ENCODE assay signal across 1 cellular context in genomic region chr2:73255007-73255644, GRCh38.
TF ChIP-seq lines count a peak whose summit lies in the region.

No MANE protein-coding gene starts in this region.

TF ChIP-seq in HepG2, 621 proteins besides CTCF, POLR2A, EP300 and RAD21 (continued from another document and continues in another):
- TF ChIP-seq ZNF563 (CRISPR knock-in tag; IDR thresholded peaks at IDR 0.05) (no peak), ELF4 (CRISPR knock-in tag; IDR thresholded peaks at IDR 0.05; ENCODE audit: borderline replicate concordance) (no peak), GMEB2 (CRISPR knock-in tag; IDR thresholded peaks at IDR 0.05; ENCODE audit: low read depth) (no peak), STAG1 (CRISPR knock-in tag; IDR thresholded peaks at IDR 0.05) (no peak), RBM22 (optimal IDR thresholded peaks at IDR 0.05; ENCODE audit: low read length) (peak; percentile 10), SOX5 (CRISPR knock-in tag; IDR thresholded peaks at IDR 0.05; ENCODE audit: borderline replicate concordance) (no peak), BORCS8-MEF2B (CRISPR knock-in tag; IDR thresholded peaks at IDR 0.05) (no peak), NBN (conservative IDR thresholded peaks at IDR 0.05) (no peak), GRHL1 (CRISPR knock-in tag; conservative IDR thresholded peaks at IDR 0.05) (no peak), TEAD2 (CRISPR knock-in tag; IDR thresholded peaks at IDR 0.05) (no peak), PAX8 (CRISPR knock-in tag; IDR thresholded peaks at IDR 0.05; ENCODE audit: borderline replicate concordance) (no peak), JUND (CRISPR knock-in tag; IDR thresholded peaks at IDR 0.05) (0 out of 2 replicates have a peak, but pooled peaks have one; percentile 17), HES4 (CRISPR knock-in tag; IDR thresholded peaks at IDR 0.05; ENCODE audit: borderline replicate concordance) (no peak), SMAD9 (CRISPR knock-in tag; IDR thresholded peaks at IDR 0.05) (no peak), DZIP1 (CRISPR knock-in tag; IDR thresholded peaks at IDR 0.05) (0 out of 2 replicates have a peak, but pooled peaks have one; percentile 46), HNF1A (IDR thresholded peaks at IDR 0.05; ENCODE audit: low read depth) (no peak), HNF1A (CRISPR knock-in tag; IDR thresholded peaks at IDR 0.05; ENCODE audit: borderline replicate concordance) (no peak), ZNF749 (CRISPR knock-in tag; IDR thresholded peaks at IDR 0.05; ENCODE audit: borderline replicate concordance) (no peak), ZBTB38 (CRISPR knock-in tag; IDR thresholded peaks at IDR 0.05) (no peak), EEA1 (CRISPR knock-in tag; IDR thresholded peaks at IDR 0.05; ENCODE audit: borderline replicate concordance) (no peak), AKAP8 (CRISPR knock-in tag; IDR thresholded peaks at IDR 0.05) (peak; percentile 57; the same call in 1 of the 2 replicates), SP5 (CRISPR knock-in tag; IDR thresholded peaks at IDR 0.05; ENCODE audit: borderline replicate concordance, low read depth) (no peak), SAFB2 (CRISPR knock-in tag; IDR thresholded peaks at IDR 0.05; ENCODE audit: borderline replicate concordance, low read depth) (no peak), ZNF788 (CRISPR knock-in tag; IDR thresholded peaks at IDR 0.05; ENCODE audit: borderline replicate concordance) (no peak), ATF2 (CRISPR knock-in tag; IDR thresholded peaks at IDR 0.05) (no peak), DRAP1 (CRISPR knock-in tag; IDR thresholded peaks at IDR 0.05) (no peak), MAFG (CRISPR knock-in tag; IDR thresholded peaks at IDR 0.05) (no peak), POLR2AphosphoS5 (IDR thresholded peaks at IDR 0.05; ENCODE audit: low read depth, low read length) (peak; percentile 57; the same call in 1 of the 2 replicates), ZSCAN5A (CRISPR knock-in tag; IDR thresholded peaks at IDR 0.05; ENCODE audit: borderline replicate concordance) (no peak), ZNF431 (CRISPR knock-in tag; IDR thresholded peaks at IDR 0.05; ENCODE audit: borderline replicate concordance, low read depth) (no peak), SNAI1 (CRISPR knock-in tag; IDR thresholded peaks at IDR 0.05; ENCODE audit: borderline replicate concordance) (no peak), ZGPAT (CRISPR knock-in tag; IDR thresholded peaks at IDR 0.05) (no peak), HMGA1 (CRISPR knock-in tag; conservative IDR thresholded peaks at IDR 0.05) (no peak), ZNF253 (CRISPR knock-in tag; IDR thresholded peaks at IDR 0.05; ENCODE audit: borderline replicate concordance) (no peak), ZNF687 (CRISPR knock-in tag; IDR thresholded peaks at IDR 0.05) (peak; percentile 30; the same call in 1 of the 2 replicates), MIER2 (CRISPR knock-in tag; IDR thresholded peaks at IDR 0.05) (no peak), MEF2D (CRISPR knock-in tag; IDR thresholded peaks at IDR 0.05) (no peak), ZFYVE20 (CRISPR knock-in tag; IDR thresholded peaks at IDR 0.05; ENCODE audit: borderline replicate concordance, low read depth) (no peak), CEBPG (CRISPR knock-in tag; IDR thresholded peaks at IDR 0.05) (no peak), CC2D1A (CRISPR knock-in tag; IDR thresholded peaks at IDR 0.05) (no peak), ZNF18 (CRISPR knock-in tag; IDR thresholded peaks at IDR 0.05; ENCODE audit: insufficient replicate concordance) (no peak)
